ENCODE assay signal across 8 cellular contexts in genomic region chr11:27722117-27722844, GRCh38. TPM values are rescaled to one million over a fixed set of nuclear protein-coding genes. Genes with fewer than 3 reads are reported as not detected.
DNase-seq lines count a peak whose midpoint lies in the region; ATAC-seq lines count a peak whose summit lies in the region.

No MANE protein-coding gene starts in this region.

- ATAC-seq in HG02759 (IDR thresholded peaks at IDR 0.05; ENCODE audit: unreplicated experiment) (peak; percentile 44), HG02840 (IDR thresholded peaks at IDR 0.05; ENCODE audit: low FRiP score, unreplicated experiment) (no peak), GM19328 (IDR thresholded peaks at IDR 0.05; ENCODE audit: unreplicated experiment) (no peak)

- DNase-seq in EH (ENCODE audit: low read depth), result peak; percentile 67
- peak; percentile 71 for DNase-seq in astrocyte of the hippocampus (ENCODE audit: low read depth, low spot score)
- DNase-seq in lung microvascular endothelial cell (ENCODE audit: low read depth in 2 of 2), result peak; percentile 3 to 31
- DNase-seq in stimulated activated naive CD4-positive, alpha-beta T cell (lab: John Stamatoyannopoulos, UW), result no peak
- no peak for DNase-seq in NCI-H510A treated with DMSO at 0.1 percent for 48 hours (lab: John Stamatoyannopoulos, UW)

RNA-seq across cellular contexts. Expression of gene BDNF, which starts 22.0 kb away (rescaled TPM):
- under 0.01 and 0.22 TPM in 2 replicates for total RNA-seq in lung microvascular endothelial cell

Comparison
In these comparisons a context has a peak if more than half of its experiments do, and no peak if none do; other contexts are left out.
1. DNase-seq: peak in EH (single experiment), astrocyte of the hippocampus (single experiment) and lung microvascular endothelial cell (2 of 2); none in stimulated activated naive CD4-positive, alpha-beta T cell (0 of 6) and NCI-H510A treated with DMSO at 0.1 percent for 48 hours (single experiment).